In genomic region chr6:2989332-2990178, GRCh38 we compare ENCODE assay signal across 1 cellular context.
TF ChIP-seq lines count a peak whose summit lies in the region.

No MANE protein-coding gene starts in this region.

TF ChIP-seq in HepG2, 621 proteins besides CTCF, POLR2A, EP300 and RAD21 (continued from another document and continues in another):
- TF ChIP-seq ZNF18 (CRISPR knock-in tag; IDR thresholded peaks at IDR 0.05; ENCODE audit: insufficient replicate concordance), result peak; percentile 84
- TF ChIP-seq ZNF672 (CRISPR knock-in tag; IDR thresholded peaks at IDR 0.05), result 0 out of 2 replicates have a peak, but pooled peaks have one; percentile 19
- TF ChIP-seq HNF1A (IDR thresholded peaks at IDR 0.05; ENCODE audit: low read depth), result 0 out of 2 replicates have a peak, but pooled peaks have one; percentile 37
- TF ChIP-seq HNF1A (CRISPR knock-in tag; IDR thresholded peaks at IDR 0.05; ENCODE audit: borderline replicate concordance), result peak; percentile 75
- no peak for TF ChIP-seq NFE2 (CRISPR knock-in tag; IDR thresholded peaks at IDR 0.05)
- no peak for TF ChIP-seq ZNF230 (CRISPR knock-in tag; IDR thresholded peaks at IDR 0.05)
- TF ChIP-seq ARID2 (CRISPR knock-in tag; IDR thresholded peaks at IDR 0.05; ENCODE audit: borderline replicate concordance), result 0 out of 2 replicates have a peak, but pooled peaks have one; percentile 80
- TF ChIP-seq FOXA1 (IDR thresholded peaks at IDR 0.05), result no peak
- TF ChIP-seq FOXA1 (CRISPR knock-in tag; IDR thresholded peaks at IDR 0.05), result peak; percentile 1; the same call in 1 of the 2 replicates
- no peak for TF ChIP-seq ZKSCAN1 (IDR thresholded peaks at IDR 0.05; ENCODE audit: low read length)
- TF ChIP-seq ELF1 (CRISPR knock-in tag; IDR thresholded peaks at IDR 0.05), result peak; percentile 28
- no peak for TF ChIP-seq ZBTB40 (IDR thresholded peaks at IDR 0.05)
- TF ChIP-seq ZBTB40 (CRISPR knock-in tag; IDR thresholded peaks at IDR 0.05), result no peak
- TF ChIP-seq ZNF747 (CRISPR knock-in tag; IDR thresholded peaks at IDR 0.05; ENCODE audit: borderline replicate concordance), result no peak
- TF ChIP-seq ZNF839 (CRISPR knock-in tag; IDR thresholded peaks at IDR 0.05; ENCODE audit: borderline replicate concordance), result no peak
- TF ChIP-seq ZKSCAN5 (CRISPR knock-in tag; IDR thresholded peaks at IDR 0.05), result no peak
- TF ChIP-seq GLMP (CRISPR knock-in tag; IDR thresholded peaks at IDR 0.05; ENCODE audit: borderline replicate concordance), result no peak
- peak; percentile 97 for TF ChIP-seq RFX3 (CRISPR knock-in tag; IDR thresholded peaks at IDR 0.05)
- TF ChIP-seq ZNF776 (CRISPR knock-in tag; IDR thresholded peaks at IDR 0.05), result no peak
- TF ChIP-seq PRDM4 (CRISPR knock-in tag; IDR thresholded peaks at IDR 0.05; ENCODE audit: borderline replicate concordance), result no peak
- TF ChIP-seq MTF1 (CRISPR knock-in tag; IDR thresholded peaks at IDR 0.05), result no peak
- peak; percentile 68; the same call in 1 of the 2 replicates for TF ChIP-seq ZNF574 (CRISPR knock-in tag; IDR thresholded peaks at IDR 0.05)
- TF ChIP-seq PRDM10 (CRISPR knock-in tag; IDR thresholded peaks at IDR 0.05; ENCODE audit: low read depth), result peak; percentile 100
- TF ChIP-seq ZNF205 (CRISPR knock-in tag; IDR thresholded peaks at IDR 0.05), result peak; percentile 64; the same call in 1 of the 2 replicates
- TF ChIP-seq ASH2L (IDR thresholded peaks at IDR 0.05; ENCODE audit: insufficient read length, low read depth, low read length), result peak; percentile 79
- TF ChIP-seq KDM4B (CRISPR knock-in tag; IDR thresholded peaks at IDR 0.05), result no peak
- no peak; the same call in 1 of the 2 replicates for TF ChIP-seq SIX4 (CRISPR knock-in tag; IDR thresholded peaks at IDR 0.05)
- TF ChIP-seq CEBPB (IDR thresholded peaks at IDR 0.05; ENCODE audit: borderline replicate concordance, low read depth, low read length), result 0 out of 2 replicates have a peak, but pooled peaks have one; percentile 41
- TF ChIP-seq YEATS2 (CRISPR knock-in tag; IDR thresholded peaks at IDR 0.05; ENCODE audit: borderline replicate concordance), result no peak
